1 cellular context compared by ENCODE assay signal in the genomic region with DNA sequence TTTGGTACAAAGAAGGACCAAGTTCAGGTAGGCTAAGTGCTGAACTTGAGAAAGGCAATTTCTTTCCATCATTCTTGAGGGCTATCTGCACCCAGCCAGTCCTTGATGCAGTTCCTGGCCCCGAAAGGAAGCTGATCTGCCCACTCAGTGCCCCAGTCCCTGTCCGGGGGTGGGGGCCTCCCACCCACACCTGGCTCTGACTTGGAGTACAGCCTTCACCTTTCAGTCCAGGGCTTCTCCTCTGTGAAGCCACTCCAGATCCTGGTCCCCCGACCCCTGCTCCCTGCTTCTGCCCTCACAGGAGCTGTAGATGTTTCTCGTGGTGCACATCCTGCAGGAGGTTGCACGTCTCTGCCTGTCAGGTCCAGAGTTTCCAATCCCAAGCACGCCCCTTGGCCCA.
TF ChIP-seq lines count a peak whose summit lies in the region.

No MANE protein-coding gene starts in this region.

TF ChIP-seq in K562, 482 proteins besides CTCF, POLR2A, EP300 and RAD21:
- TF ChIP-seq, protein P1, sequence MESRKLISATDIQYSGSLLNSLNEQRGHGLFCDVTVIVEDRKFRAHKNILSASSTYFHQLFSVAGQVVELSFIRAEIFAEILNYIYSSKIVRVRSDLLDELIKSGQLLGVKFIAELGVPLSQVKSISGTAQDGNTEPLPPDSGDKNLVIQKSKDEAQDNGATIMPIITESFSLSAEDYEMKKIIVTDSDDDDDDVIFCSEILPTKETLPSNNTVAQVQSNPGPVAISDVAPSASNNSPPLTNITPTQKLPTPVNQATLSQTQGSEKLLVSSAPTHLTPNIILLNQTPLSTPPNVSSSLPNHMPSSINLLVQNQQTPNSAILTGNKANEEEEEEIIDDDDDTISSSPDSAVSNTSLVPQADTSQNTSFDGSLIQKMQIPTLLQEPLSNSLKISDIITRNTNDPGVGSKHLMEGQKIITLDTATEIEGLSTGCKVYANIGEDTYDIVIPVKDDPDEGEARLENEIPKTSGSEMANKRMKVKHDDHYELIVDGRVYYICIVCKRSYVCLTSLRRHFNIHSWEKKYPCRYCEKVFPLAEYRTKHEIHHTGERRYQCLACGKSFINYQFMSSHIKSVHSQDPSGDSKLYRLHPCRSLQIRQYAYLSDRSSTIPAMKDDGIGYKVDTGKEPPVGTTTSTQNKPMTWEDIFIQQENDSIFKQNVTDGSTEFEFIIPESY (CRISPR knock-in tag; IDR thresholded peaks at IDR 0.05) = no peak
- TF ChIP-seq, protein P2, sequence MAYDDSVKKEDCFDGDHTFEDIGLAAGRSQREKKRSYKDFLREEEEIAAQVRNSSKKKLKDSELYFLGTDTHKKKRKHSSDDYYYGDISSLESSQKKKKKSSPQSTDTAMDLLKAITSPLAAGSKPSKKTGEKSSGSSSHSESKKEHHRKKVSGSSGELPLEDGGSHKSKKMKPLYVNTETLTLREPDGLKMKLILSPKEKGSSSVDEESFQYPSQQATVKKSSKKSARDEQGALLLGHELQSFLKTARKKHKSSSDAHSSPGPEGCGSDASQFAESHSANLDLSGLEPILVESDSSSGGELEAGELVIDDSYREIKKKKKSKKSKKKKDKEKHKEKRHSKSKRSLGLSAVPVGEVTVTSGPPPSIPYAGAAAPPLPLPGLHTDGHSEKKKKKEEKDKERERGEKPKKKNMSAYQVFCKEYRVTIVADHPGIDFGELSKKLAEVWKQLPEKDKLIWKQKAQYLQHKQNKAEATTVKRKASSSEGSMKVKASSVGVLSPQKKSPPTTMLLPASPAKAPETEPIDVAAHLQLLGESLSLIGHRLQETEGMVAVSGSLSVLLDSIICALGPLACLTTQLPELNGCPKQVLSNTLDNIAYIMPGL (CRISPR knock-in tag; IDR thresholded peaks at IDR 0.05) = 0 out of 2 replicates have a peak, but pooled peaks have one; percentile 13
